37 cellular contexts compared by ENCODE assay signal in genomic region chr6:115665310-115665709, GRCh38.
"Had no signal": no experiment of that assay in that cellular context is flagged by ENCODE, and none has a peak within 500 bp of the region (broad histone marks: within the 10 kb centered on the region; RNA-seq: fewer than 3 reads in every experiment).

No MANE protein-coding gene starts in this region.

- ATAC-seq: activated naive CD4-positive, alpha-beta T cell treated with anti-CD3 and anti-CD28 coated beads, Interleukin-2, amount 50 U/mL, for 72 hours; activated naive CD8-positive, alpha-beta T cell treated with anti-CD3 and anti-CD28 coated beads, Interleukin-2, amount 50 U/mL, for 24 hours; activated T-cell treated with anti-CD3 and anti-CD28 coated beads, Interleukin-2, amount 50 U/mL, for 4 hours; activated T-cell treated with anti-CD3 and anti-CD28 coated beads, Interleukin-2, amount 50 U/mL, for 72 hours; activated T-helper 17 cell treated with anti-CD3 and anti-CD28 coated beads, Interleukin-2, amount 50 U/mL, for 72 hours; body of pancreas had no signal

- H3K9me3 ChIP-seq: adrenal gland, ascending aorta, body of pancreas, breast epithelium had no signal

- H3K9me3 Mint-ChIP-seq: activated naive CD4-positive, alpha-beta T cell treated with anti-CD3 and anti-CD28 coated beads for 36 hours; activated naive CD4-positive, alpha-beta T cell treated with anti-CD3 and anti-CD28 coated beads, Interleukin-2, amount 10 ng/mL, durations not matched to agents 7 days and 5 days; activated naive CD8-positive, alpha-beta T cell treated with anti-CD3 and anti-CD28 coated beads for 36 hours; activated naive CD8-positive, alpha-beta T cell treated with anti-CD3 and anti-CD28 coated beads, Interleukin-2, amount 10 ng/mL, durations not matched to agents 7 days and 5 days; activated naive CD8-positive, alpha-beta T cell treated with anti-CD3 and anti-CD28 coated beads, Interleukin-2, amount 50 U/mL, for 24 hours; activated T-cell treated with anti-CD3 and anti-CD28 coated beads, Interleukin-2, amount 50 U/mL, for 24 hours; activated T-cell treated with anti-CD3 and anti-CD28 coated beads, Interleukin-2, amount 50 U/mL, for 72 hours; activated T-helper 1 cell treated with anti-CD3 and anti-CD28 coated beads, Interleukin-12 subunit alpha, Interleukin-12 subunit beta, Interleukin-2, Interleukin-4 antibody, amounts not matched to agents 30 ng/mL and 10 ng/mL and 1 ng/mL, durations not matched to agents 14 hours and 24 hours and 36 hours; activated T-helper 17 cell treated with anti-CD3 and anti-CD28 coated beads, Interleukin-2, amount 50 U/mL, for 72 hours; activated T-helper 2 cell treated with anti-CD3 and anti-CD28 coated beads, Interferon-gamma antibody, Interleukin-2, Interleukin-4, amounts not matched to agents 10 μg/mL and 5 μg/mL and 100 μg/mL, durations not matched to agents 14 hours and 24 hours and 36 hours; brain had no signal

- H3K27ac Mint-ChIP-seq: activated naive CD4-positive, alpha-beta T cell treated with anti-CD3 and anti-CD28 coated beads for 36 hours; activated naive CD4-positive, alpha-beta T cell treated with anti-CD3 and anti-CD28 coated beads, Interleukin-2, amount 10 ng/mL, durations not matched to agents 7 days and 5 days; activated naive CD4-positive, alpha-beta T cell treated with anti-CD3 and anti-CD28 coated beads, Interleukin-2, amount 50 U/mL, for 24 hours; activated naive CD4-positive, alpha-beta T cell treated with anti-CD3 and anti-CD28 coated beads, Interleukin-2, amount 50 U/mL, for 72 hours; activated naive CD8-positive, alpha-beta T cell; activated naive CD8-positive, alpha-beta T cell treated with anti-CD3 and anti-CD28 coated beads for 36 hours; activated naive CD8-positive, alpha-beta T cell treated with anti-CD3 and anti-CD28 coated beads, Interleukin-2, amount 10 ng/mL, durations not matched to agents 7 days and 5 days; activated naive CD8-positive, alpha-beta T cell treated with anti-CD3 and anti-CD28 coated beads, Interleukin-2, amount 50 U/mL, for 24 hours; activated T-cell treated with anti-CD3 and anti-CD28 coated beads, Interleukin-2, amount 50 U/mL, for 24 hours; activated T-cell treated with anti-CD3 and anti-CD28 coated beads, Interleukin-2, amount 50 U/mL, for 72 hours; activated T-helper 1 cell treated with anti-CD3 and anti-CD28 coated beads, Interleukin-12 subunit alpha, Interleukin-12 subunit beta, Interleukin-2, Interleukin-4 antibody, amounts not matched to agents 30 ng/mL and 10 ng/mL and 1 ng/mL, durations not matched to agents 14 hours and 24 hours and 36 hours; activated T-helper 17 cell treated with anti-CD3 and anti-CD28 coated beads, Interleukin-2, amount 50 U/mL, for 72 hours; activated T-helper 2 cell treated with anti-CD3 and anti-CD28 coated beads, Interferon-gamma antibody, Interleukin-2, Interleukin-4, amounts not matched to agents 10 μg/mL and 5 μg/mL and 100 μg/mL, durations not matched to agents 14 hours and 24 hours and 36 hours; brain had no signal

- H3K27ac ChIP-seq: adrenal gland, ascending aorta, body of pancreas, brain microvascular endothelial cell, breast epithelium, cardiac muscle cell had no signal

- H3K4me3 ChIP-seq: adrenal gland, ascending aorta, body of pancreas, breast epithelium, cardiac muscle cell had no signal

- H3K4me1 ChIP-seq: adrenal gland, ascending aorta, body of pancreas, breast epithelium had no signal

- H3K4me1 Mint-ChIP-seq: activated naive CD4-positive, alpha-beta T cell treated with anti-CD3 and anti-CD28 coated beads, Interleukin-2, amount 10 ng/mL, durations not matched to agents 7 days and 5 days; activated naive CD4-positive, alpha-beta T cell treated with anti-CD3 and anti-CD28 coated beads, Interleukin-2, amount 50 U/mL, for 24 hours; activated naive CD8-positive, alpha-beta T cell treated with anti-CD3 and anti-CD28 coated beads for 36 hours; activated naive CD8-positive, alpha-beta T cell treated with anti-CD3 and anti-CD28 coated beads, Interleukin-2, amount 10 ng/mL, durations not matched to agents 7 days and 5 days; activated naive CD8-positive, alpha-beta T cell treated with anti-CD3 and anti-CD28 coated beads, Interleukin-2, amount 50 U/mL, for 24 hours; activated T-helper 17 cell treated with anti-CD3 and anti-CD28 coated beads, Interleukin-2, amount 50 U/mL, for 72 hours; brain; central memory CD8-positive, alpha-beta T cell had no signal

- H3K27me3 ChIP-seq: adrenal gland, ascending aorta, body of pancreas, brain microvascular endothelial cell, breast epithelium, cardiac muscle cell had no signal

- H3K36me3 Mint-ChIP-seq: activated naive CD4-positive, alpha-beta T cell treated with anti-CD3 and anti-CD28 coated beads, Interleukin-2, amount 10 ng/mL, durations not matched to agents 7 days and 5 days; activated naive CD4-positive, alpha-beta T cell treated with anti-CD3 and anti-CD28 coated beads, Interleukin-2, amount 50 U/mL, for 24 hours; activated naive CD4-positive, alpha-beta T cell treated with anti-CD3 and anti-CD28 coated beads, Interleukin-2, amount 50 U/mL, for 72 hours; activated naive CD8-positive, alpha-beta T cell; activated naive CD8-positive, alpha-beta T cell treated with anti-CD3 and anti-CD28 coated beads for 36 hours; activated naive CD8-positive, alpha-beta T cell treated with anti-CD3 and anti-CD28 coated beads, Interleukin-2, amount 10 ng/mL, durations not matched to agents 7 days and 5 days; brain had no signal

- H3K36me3 ChIP-seq: adrenal gland, ascending aorta, brain microvascular endothelial cell, breast epithelium, cardiac muscle cell had no signal

- H3K4me3 Mint-ChIP-seq: activated naive CD4-positive, alpha-beta T cell treated with anti-CD3 and anti-CD28 coated beads for 36 hours; activated naive CD4-positive, alpha-beta T cell treated with anti-CD3 and anti-CD28 coated beads, Interleukin-2, amount 10 ng/mL, durations not matched to agents 7 days and 5 days; activated naive CD4-positive, alpha-beta T cell treated with anti-CD3 and anti-CD28 coated beads, Interleukin-2, amount 50 U/mL, for 24 hours; activated naive CD8-positive, alpha-beta T cell; activated naive CD8-positive, alpha-beta T cell treated with anti-CD3 and anti-CD28 coated beads for 36 hours; activated naive CD8-positive, alpha-beta T cell treated with anti-CD3 and anti-CD28 coated beads, Interleukin-2, amount 10 ng/mL, durations not matched to agents 7 days and 5 days; activated naive CD8-positive, alpha-beta T cell treated with anti-CD3 and anti-CD28 coated beads, Interleukin-2, amount 50 U/mL, for 24 hours; activated T-cell treated with anti-CD3 and anti-CD28 coated beads, Interleukin-2, amount 50 U/mL, for 24 hours; activated T-cell treated with anti-CD3 and anti-CD28 coated beads, Interleukin-2, amount 50 U/mL, for 4 hours; activated T-cell treated with anti-CD3 and anti-CD28 coated beads, Interleukin-2, amount 50 U/mL, for 72 hours; activated T-helper 1 cell treated with anti-CD3 and anti-CD28 coated beads, Interleukin-12 subunit alpha, Interleukin-12 subunit beta, Interleukin-2, Interleukin-4 antibody, amounts not matched to agents 30 ng/mL and 10 ng/mL and 1 ng/mL, durations not matched to agents 14 hours and 24 hours and 36 hours; activated T-helper 17 cell treated with anti-CD3 and anti-CD28 coated beads, Interleukin-2, amount 50 U/mL, for 72 hours; brain; central memory CD8-positive, alpha-beta T cell had no signal

- DNase-seq: activated effector memory CD4-positive, alpha-beta T cell treated with anti-CD3 and anti-CD28 coated beads, Interleukin-2, amount 50 U/mL, for 16 hours; activated effector memory CD4-positive, alpha-beta T cell treated with Interleukin-2 at 50 U/mL for 16 hours; activated gamma-delta T cell; activated gamma-delta T cell treated with Interleukin-2 at 50 U/mL for 16 hours; activated naive CD4-positive, alpha-beta T cell; activated naive CD4-positive, alpha-beta T cell treated with anti-CD3 and anti-CD28 coated beads for 36 hours; activated naive CD4-positive, alpha-beta T cell treated with anti-CD3 and anti-CD28 coated beads, Interleukin-2, amount 10 ng/mL, durations not matched to agents 7 days and 5 days; activated naive CD4-positive, alpha-beta T cell treated with anti-CD3 and anti-CD28 coated beads, Interleukin-2, amount 50 U/mL, for 16 hours; activated naive CD4-positive, alpha-beta T cell treated with Interleukin-2 at 50 U/mL for 16 hours; activated naive CD8-positive, alpha-beta T cell treated with anti-CD3 and anti-CD28 coated beads for 36 hours; activated naive CD8-positive, alpha-beta T cell treated with anti-CD3 and anti-CD28 coated beads, Interleukin-2, amount 10 ng/mL, durations not matched to agents 7 days and 5 days; activated naive CD8-positive, alpha-beta T cell treated with anti-CD3 and anti-CD28 coated beads, Interleukin-2, amount 50 U/mL, for 24 hours; activated T-cell treated with anti-CD3 and anti-CD28 coated beads, Interleukin-2, amount 50 U/mL, for 24 hours; activated T-cell treated with anti-CD3 and anti-CD28 coated beads, Interleukin-2, amount 50 U/mL, for 4 hours; activated T-cell treated with anti-CD3 and anti-CD28 coated beads, Interleukin-2, amount 50 U/mL, for 48 hours; activated T-cell treated with anti-CD3 and anti-CD28 coated beads, Interleukin-2, amount 50 U/mL, for 72 hours; adrenal gland; amniotic stem cell; amygdala; anterior cingulate cortex; aorta; body of pancreas; brain microvascular endothelial cell; caudate nucleus; central memory CD4-positive, alpha-beta T cell; cerebellar nuclear complex had no signal

- H3K27me3 Mint-ChIP-seq: activated naive CD4-positive, alpha-beta T cell treated with anti-CD3 and anti-CD28 coated beads, Interleukin-2, amount 10 ng/mL, durations not matched to agents 7 days and 5 days; activated naive CD4-positive, alpha-beta T cell treated with anti-CD3 and anti-CD28 coated beads, Interleukin-2, amount 50 U/mL, for 24 hours; activated naive CD8-positive, alpha-beta T cell; activated naive CD8-positive, alpha-beta T cell treated with anti-CD3 and anti-CD28 coated beads for 36 hours; activated naive CD8-positive, alpha-beta T cell treated with anti-CD3 and anti-CD28 coated beads, Interleukin-2, amount 10 ng/mL, durations not matched to agents 7 days and 5 days; activated naive CD8-positive, alpha-beta T cell treated with anti-CD3 and anti-CD28 coated beads, Interleukin-2, amount 50 U/mL, for 24 hours; activated T-cell treated with anti-CD3 and anti-CD28 coated beads, Interleukin-2, amount 50 U/mL, for 24 hours; activated T-helper 17 cell treated with anti-CD3 and anti-CD28 coated beads, Interleukin-2, amount 50 U/mL, for 72 hours; central memory CD8-positive, alpha-beta T cell had no signal
